In the genomic region with DNA sequence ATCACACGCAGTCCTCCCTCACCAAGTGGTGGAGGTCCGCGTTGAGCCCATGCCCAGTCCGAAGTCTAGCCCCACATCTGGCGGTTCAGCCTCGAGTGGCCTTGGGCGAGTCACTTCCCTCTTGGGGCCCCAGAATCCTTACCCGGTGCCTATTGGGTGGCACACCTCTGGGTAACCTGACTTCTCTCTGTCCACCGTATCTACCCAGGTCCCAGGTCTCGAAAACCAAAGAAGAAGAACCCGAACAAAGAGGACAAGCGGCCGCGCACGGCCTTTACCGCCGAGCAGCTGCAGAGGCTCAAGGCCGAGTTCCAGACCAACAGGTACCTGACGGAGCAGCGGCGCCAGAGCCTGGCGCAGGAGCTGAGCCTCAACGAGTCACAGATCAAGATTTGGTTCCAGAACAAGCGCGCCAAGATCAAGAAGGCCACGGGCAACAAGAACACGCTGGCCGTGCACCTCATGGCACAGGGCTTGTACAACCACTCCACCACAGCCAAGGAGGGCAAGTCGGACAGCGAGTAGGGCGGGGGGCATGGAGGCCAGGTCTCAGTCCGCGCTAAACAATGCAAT, we compare ENCODE assay signal across 22 cellular contexts. TPM values are rescaled to one million over a fixed set of nuclear protein-coding genes. Genes with fewer than 3 reads are reported as not detected.
DNase-seq lines count a peak whose midpoint lies in the region; ATAC-seq, FAIRE-seq and TF ChIP-seq lines count a peak whose summit lies in the region.
"Had no signal": no experiment of that assay in that cellular context is flagged by ENCODE, and none has a peak within 500 bp of the region (broad histone marks: within the 10 kb centered on the region; RNA-seq: fewer than 3 reads in every experiment).

No MANE protein-coding gene starts in this region.

- TF ChIP-seq EP300 in SK-N-SH (IDR thresholded peaks at IDR 0.05; ENCODE audit: borderline replicate concordance in 1 of 2, low read depth in 1 of 2, low read length in 1 of 2) = no peak

- H3K27ac Mint-ChIP-seq in endodermal cell (no peak overlapping the region), neural progenitor cell (peak overlapping the region; percentile 78), WTC11 (no peak overlapping the region)
- H3K27ac Mint-ChIP-seq: CD4-positive, alpha-beta memory T cell had no signal

- no peaks in the 10 kb centered on the region for H3K9me3 Mint-ChIP-seq in endodermal cell
- H3K9me3 Mint-ChIP-seq in neural progenitor cell = peaks cover 4% of the 10 kb centered on the region
- H3K9me3 Mint-ChIP-seq in WTC11 = no peaks in the 10 kb centered on the region
- H3K9me3 Mint-ChIP-seq: CD4-positive, alpha-beta memory T cell had no signal

- H3K36me3 ChIP-seq in SK-N-SH (replicated peaks in 1 of 2; ENCODE audit: control insufficient read depth in 1 of 2, insufficient read depth in 2 of 2, low read length in 1 of 2) (no peaks in the 10 kb centered on the region), endodermal cell (ENCODE audit: control insufficient read depth, insufficient read depth, low read length) (no peaks in the 10 kb centered on the region), neural progenitor cell (no peaks in the 10 kb centered on the region), pancreas (no peaks in the 10 kb centered on the region)
- H3K36me3 ChIP-seq: BE2C, MG63, SJSA1 had no signal

- no peak for ATAC-seq in SK-N-SH treated with all-trans-retinoic acid at 6 μM for 48 hours
- no peak for ATAC-seq in pancreas
- ATAC-seq in GM21723 (IDR thresholded peaks at IDR 0.05; ENCODE audit: unreplicated experiment) = no peak
- no peak for ATAC-seq in WTC11

- no peak overlapping the region for H3K4me2 ChIP-seq in SK-N-SH
- no peak overlapping the region for H3K4me2 ChIP-seq in neural progenitor cell
- H3K4me2 ChIP-seq: PC-9 had no signal

- intact Hi-C loops in pancreas (cut with DNase I) = no loop called here

- no peak for FAIRE-seq in pancreas (lab: Jason Lieb, UNC)
- no peak for FAIRE-seq in frontal cortex (lab: Jason Lieb, UNC)
- FAIRE-seq: G401.6, H54 had no signal

- CTCF ChIA-PET in SK-N-SH (lab: Yijun Ruan, JAX) (interaction anchor here (0.8 to 1.1 kb wide), 4 partner anchors 8 to 117 kb away, joined by 3 to 4 read pairs (median 3); no protein-coding TSS in a partner anchor), WTC11 (lab: Charles Lee) (interaction anchor here (0.7 kb wide), 1 partner anchor 82 kb away, joined by 3 read pairs; no protein-coding TSS in a partner anchor)

- no peak overlapping the region for H3K4me3 ChIP-seq in SK-N-SH (ENCODE audit: low read depth in 2 of 2, low read length in 1 of 2)
- no peak overlapping the region for H3K4me3 ChIP-seq in endodermal cell (ENCODE audit: low read length)
- H3K4me3 ChIP-seq in neural progenitor cell = no peak overlapping the region
- H3K4me3 ChIP-seq in pancreas = no peak overlapping the region
- H3K4me3 ChIP-seq: MG63, PC-9, SJSA1 had no signal

- H3K27me3 Mint-ChIP-seq in endodermal cell (ENCODE audit: insufficient read depth) (peaks cover 95% of the 10 kb centered on the region), neural progenitor cell (ENCODE audit: insufficient read depth, low read depth) (peaks cover 57% of the 10 kb centered on the region), WTC11 (ENCODE audit: low read depth) (peaks cover 96% of the 10 kb centered on the region)

- peaks cover 1 to 2% of the 10 kb centered on the region in 2 experiments; a peak in 2 of 4 replicates for H3K4me1 ChIP-seq in SK-N-SH (ENCODE audit: control insufficient read depth in 1 of 2, insufficient read depth in 2 of 2, low read depth in 1 of 2, low read length in 1 of 2)
- H3K4me1 ChIP-seq in endodermal cell (ENCODE audit: control insufficient read depth, insufficient read depth, low read length) = no peaks in the 10 kb centered on the region
- H3K4me1 ChIP-seq in neural progenitor cell = peaks cover 7% of the 10 kb centered on the region
- H3K4me1 ChIP-seq in pancreas = peaks cover 0 to 10% (median 3%) of the 10 kb centered on the region in 3 donors
- H3K4me1 ChIP-seq: BE2C, SJSA1 had no signal

- DNase-seq in SK-N-SH (peak; percentile 30), endodermal cell (peak; percentile 67), neural progenitor cell (ENCODE audit: low spot score) (no peak), pancreas (no peak), frontal cortex (ENCODE audit: low spot score in 2 of 2) (no peak), WTC11 (ENCODE audit: low spot score) (no peak)
- DNase-seq: BE2C; CD4-positive, alpha-beta memory T cell; Karpas-422; MG63; NCI-H1092; NCI-H146; NCI-H2081; NCI-H524; PC-9 had no signal

- H3K79me2 ChIP-seq in SK-N-SH (ENCODE audit: insufficient read depth) (no peaks in the 10 kb centered on the region), neural progenitor cell (ENCODE audit: low read depth) (no peaks in the 10 kb centered on the region)

- TF ChIP-seq CTCF in SK-N-SH (IDR thresholded peaks at IDR 0.05) (no peak), endodermal cell (conservative IDR thresholded peaks at IDR 0.05) (no peak), neural progenitor cell (IDR thresholded peaks at IDR 0.05) (no peak), pancreas (IDR thresholded peaks at IDR 0.05) (no peak), WTC11 (IDR thresholded peaks at IDR 0.05) (no peak)

- H3K27ac ChIP-seq in SK-N-SH (ENCODE audit: low read depth in 2 of 2, low read length in 1 of 2) = no peak overlapping the region
- H3K27ac ChIP-seq in endodermal cell (ENCODE audit: low read depth, low read length) = no peak overlapping the region
- H3K27ac ChIP-seq in neural progenitor cell = no peak overlapping the region
- H3K27ac ChIP-seq in pancreas = no peak overlapping the region
- H3K27ac ChIP-seq: 22Rv1, PC-9, SJSA1 had no signal

- H3K9ac ChIP-seq in SK-N-SH = no peak overlapping the region
- no peak overlapping the region for H3K9ac ChIP-seq in endodermal cell (ENCODE audit: extremely low read depth, low read length, poor library complexity, severe bottlenecking)
- no peak overlapping the region for H3K9ac ChIP-seq in neural progenitor cell

- no peak for TF ChIP-seq RAD21 in SK-N-SH (IDR thresholded peaks at IDR 0.05; ENCODE audit: low read length)

- peaks cover 6% of the 10 kb centered on the region for H4K20me1 ChIP-seq in SK-N-SH (ENCODE audit: insufficient read depth)
- H4K20me1 ChIP-seq in neural progenitor cell (ENCODE audit: low read depth) = peaks cover 94% of the 10 kb centered on the region

- H2AFZ ChIP-seq in SK-N-SH (ENCODE audit: low read depth) (no peak overlapping the region), neural progenitor cell (replicated peaks) (no peak overlapping the region)
- H2AFZ ChIP-seq: PC-9 had no signal

- H3K4me1 Mint-ChIP-seq in endodermal cell = peaks cover 8% of the 10 kb centered on the region
- H3K4me1 Mint-ChIP-seq in neural progenitor cell = peaks cover 46% of the 10 kb centered on the region
- peaks cover 20% of the 10 kb centered on the region for H3K4me1 Mint-ChIP-seq in WTC11

- H3K4me3 Mint-ChIP-seq in endodermal cell (no peak overlapping the region), neural progenitor cell (peak overlapping the region; percentile 96), WTC11 (no peak overlapping the region)

- H3K27me3 ChIP-seq in SK-N-SH (ENCODE audit: insufficient read depth) (peaks cover 96% of the 10 kb centered on the region), endodermal cell (ENCODE audit: control insufficient read depth, insufficient read depth, low read length, poor library complexity, severe bottlenecking) (peaks cover 97% of the 10 kb centered on the region), neural progenitor cell (peaks cover 98% of the 10 kb centered on the region), pancreas (peaks cover 0 to 75% (median 16%) of the 10 kb centered on the region in 4 donors)
- H3K27me3 ChIP-seq: MG63 had no signal

- POLR2A ChIA-PET in SK-N-SH (lab: Yijun Ruan, JAX) (no interaction called here), WTC11 (lab: Charles Lee) (interaction anchor here (0.6 kb wide), 1 partner anchor 1514 kb away, joined by 3 read pairs; no protein-coding TSS in a partner anchor)

- WGBS in SK-N-SH (ENCODE audit: low lambda C conversion rate) = 29% methylated on average over 33 of the region's 33 CpGs
- 10 to 13% methylated on average over 2 to 33 of the region's 33 CpGs for WGBS in endodermal cell (ENCODE audit: insufficient coverage in 1 of 2, insufficient read length in 1 of 2), 2 experiments
- WGBS in pancreas, 2 donors = 47 to 48% methylated on average over 33 of the region's 33 CpGs

- no peaks in the 10 kb centered on the region for H3K36me3 Mint-ChIP-seq in endodermal cell (ENCODE audit: low read depth)
- H3K36me3 Mint-ChIP-seq in neural progenitor cell = peaks cover 22% of the 10 kb centered on the region
- H3K36me3 Mint-ChIP-seq in WTC11 = no peaks in the 10 kb centered on the region
- H3K36me3 Mint-ChIP-seq: CD4-positive, alpha-beta memory T cell had no signal

- H3K9me3 ChIP-seq in SK-N-SH (no peaks in the 10 kb centered on the region), endodermal cell (ENCODE audit: control insufficient read depth, low read length) (no peaks in the 10 kb centered on the region), neural progenitor cell (ENCODE audit: low read depth) (no peaks in the 10 kb centered on the region), pancreas (no peaks in the 10 kb centered on the region)
- H3K9me3 ChIP-seq: BE2C, MG63 had no signal

- no peaks in the 10 kb centered on the region for H3K9me2 ChIP-seq in SK-N-SH

- H3F3A ChIP-seq in SK-N-SH (replicated peaks; ENCODE audit: insufficient read depth) (peaks cover 9% of the 10 kb centered on the region), neural progenitor cell (ENCODE audit: low read depth) (peaks cover 36% of the 10 kb centered on the region)

TF ChIP-seq in SK-N-SH, 30 proteins besides CTCF, POLR2A, EP300 and RAD21 (continues in another document):
- no peak for TF ChIP-seq SIN3A (IDR thresholded peaks at IDR 0.05; ENCODE audit: borderline replicate concordance, low read depth, low read length)
- no peak for TF ChIP-seq GABPA (IDR thresholded peaks at IDR 0.05; ENCODE audit: low read depth)

TF ChIP-seq in SK-N-SH treated with all-trans-retinoic acid at 6 μM for 48 hours, 23 proteins besides CTCF, POLR2A, EP300 and RAD21 (continues in another document):
- TF ChIP-seq PPARA (CRISPR knock-in tag; IDR thresholded peaks at IDR 0.05; ENCODE audit: borderline replicate concordance) (no peak), BACH2 (CRISPR knock-in tag; IDR thresholded peaks at IDR 0.05; ENCODE audit: borderline replicate concordance) (no peak)

TF ChIP-seq in WTC11, 78 proteins besides CTCF, POLR2A, EP300 and RAD21 (continues in another document):
- no peak for TF ChIP-seq TEAD4 (CRISPR knock-in tag; IDR thresholded peaks at IDR 0.05)
- TF ChIP-seq HMGA2 (CRISPR knock-in tag; IDR thresholded peaks at IDR 0.05) = no peak

RNA-seq across cellular contexts. Expression of a gene that starts 4.3 kb away (rescaled TPM):
- polyA plus RNA-seq in SK-N-SH (2012; rRNA removed) (0.02 TPM in 1 of 2 replicates, not detected in the other), pancreas (not detected)
- 0.01 TPM in 1 of 2 replicates, not detected in the other for polyA plus RNA-seq in SK-N-SH (2012; cell fraction: cytosol; rRNA removed)
- polyA plus RNA-seq in SK-N-SH (2012; cell fraction: nucleus; rRNA removed) = 0.01 TPM in 1 of 2 replicates, not detected in the other
- total RNA-seq in endodermal cell (not detected), neural progenitor cell (ENCODE audit: low replicate concordance) (not detected in 2 replicates), pancreas (not detected), frontal cortex (not detected), WTC11 (2021) (not detected in 3 replicates)
- polyA plus RNA-seq in endodermal cell (2013, experiment 1 of 2) = 16.1 TPM
- 19.3 TPM for polyA plus RNA-seq in endodermal cell (2013, experiment 2 of 2)
- total RNA-seq: CD4-positive, alpha-beta memory T cell; PC-9 had no signal
- polyA plus RNA-seq: AG04450; CD4-positive, alpha-beta memory T cell had no signal

Comparison
In these comparisons a context has a peak if more than half of its experiments do, and no peak if none do; other contexts are left out.
1. DNase-seq: peak in SK-N-SH (single experiment) and endodermal cell (single experiment); none in neural progenitor cell (single experiment), pancreas (0 of 6), frontal cortex (0 of 2) and WTC11 (single experiment).